ENCODE assay signal across 1 cellular context in genomic region chr15:60661075-60661645, GRCh38.
TF ChIP-seq lines count a peak whose summit lies in the region.

No MANE protein-coding gene starts in this region.

TF ChIP-seq in GM23338, 12 proteins besides CTCF, POLR2A, EP300 and RAD21 (continued from another document):
- TF ChIP-seq, protein P1, sequence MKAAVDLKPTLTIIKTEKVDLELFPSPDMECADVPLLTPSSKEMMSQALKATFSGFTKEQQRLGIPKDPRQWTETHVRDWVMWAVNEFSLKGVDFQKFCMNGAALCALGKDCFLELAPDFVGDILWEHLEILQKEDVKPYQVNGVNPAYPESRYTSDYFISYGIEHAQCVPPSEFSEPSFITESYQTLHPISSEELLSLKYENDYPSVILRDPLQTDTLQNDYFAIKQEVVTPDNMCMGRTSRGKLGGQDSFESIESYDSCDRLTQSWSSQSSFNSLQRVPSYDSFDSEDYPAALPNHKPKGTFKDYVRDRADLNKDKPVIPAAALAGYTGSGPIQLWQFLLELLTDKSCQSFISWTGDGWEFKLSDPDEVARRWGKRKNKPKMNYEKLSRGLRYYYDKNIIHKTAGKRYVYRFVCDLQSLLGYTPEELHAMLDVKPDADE (IDR thresholded peaks at IDR 0.05): no peak
- TF ChIP-seq CREB1 (CRISPR knock-in tag; IDR thresholded peaks at IDR 0.05; ENCODE audit: low read depth) (no peak), NANOG (IDR thresholded peaks at IDR 0.05; ENCODE audit: borderline replicate concordance) (no peak)
TF ChIP-seq in GM23338: peak in this region for 1.
